In genomic region chrX:39898147-39898546, GRCh38 we compare ENCODE assay signal across 22 cellular contexts.
DNase-seq lines count a peak whose midpoint lies in the region; ATAC-seq and TF ChIP-seq lines count a peak whose summit lies in the region.
"Had no signal": no experiment of that assay in that cellular context is flagged by ENCODE, and none has a peak within 500 bp of the region (broad histone marks: within the 10 kb centered on the region; RNA-seq: fewer than 3 reads in every experiment).

No MANE protein-coding gene starts in this region.

- H3K27ac Mint-ChIP-seq in brain: peak overlapping the region in 3 of 5 experiments; percentile 77 to 93 (median 83)
- H3K27ac Mint-ChIP-seq: activated naive CD4-positive, alpha-beta T cell treated with anti-CD3 and anti-CD28 coated beads, Interleukin-2, amount 50 U/mL, for 24 hours; activated T-cell treated with anti-CD3 and anti-CD28 coated beads, Interleukin-2, amount 50 U/mL, for 24 hours; naive thymus-derived CD4-positive, alpha-beta T cell had no signal

- H3K36me3 ChIP-seq in mesenchymal stem cell (ENCODE audit: control insufficient read depth in 1 of 2, insufficient read depth in 2 of 2, low read depth in 1 of 2, low read length in 2 of 2) (no peaks in the 10 kb centered on the region), heart left ventricle (no peaks in the 10 kb centered on the region)
- H3K36me3 ChIP-seq: gastroesophageal sphincter, prostate gland had no signal

- H2AFZ ChIP-seq in mesenchymal stem cell (ENCODE audit: low read depth, low read length): no peak overlapping the region

- H3K79me1 ChIP-seq in mesenchymal stem cell (replicated peaks; ENCODE audit: low read length, poor library complexity, severe bottlenecking): no peaks in the 10 kb centered on the region

- no peak overlapping the region for H2BK120ac ChIP-seq in mesenchymal stem cell (ENCODE audit: low read depth, low read length)

- H3K27me3 Mint-ChIP-seq in brain: peaks cover 18% of the 10 kb centered on the region
- H3K27me3 Mint-ChIP-seq: activated naive CD4-positive, alpha-beta T cell treated with anti-CD3 and anti-CD28 coated beads, Interleukin-2, amount 50 U/mL, for 24 hours had no signal

- H3K18ac ChIP-seq in mesenchymal stem cell (ENCODE audit: low read depth in 1 of 2, low read length in 2 of 2): peak overlapping the region in 1 of 2 experiments; percentile 21

- H3K9ac ChIP-seq in mesenchymal stem cell (ENCODE audit: low read length): no peak overlapping the region

- intact Hi-C loops in right cardiac atrium (cut with DNase I) (no loop called here), Right ventricle myocardium superior (cut with DNase I) (no loop called here), heart left ventricle (cut with DNase I) (loop anchor here in 5 of 10 donors (5.0 to 10.0 kb wide), 6 partner anchors 63 to 267 kb away; partner anchors contain the start of gene BCOR (in 1 of the 5))

- H3K4me1 ChIP-seq in right cardiac atrium (ENCODE audit: control insufficient read depth, insufficient read depth, low read length) (peaks cover 8% of the 10 kb centered on the region), mesenchymal stem cell (ENCODE audit: control insufficient read depth, insufficient read depth, low read depth, low read length) (peaks cover 28% of the 10 kb centered on the region), heart left ventricle (peaks cover 0 to 38% (median 9%) of the 10 kb centered on the region in 12 donors)
- H3K4me1 ChIP-seq: prostate gland had no signal

- ATAC-seq in right cardiac atrium: no peak
- no peak for ATAC-seq in Right ventricle myocardium superior (ENCODE audit: poor library complexity)
- ATAC-seq in heart left ventricle: no peak
- ATAC-seq: naive thymus-derived CD4-positive, alpha-beta T cell had no signal

- no peak for TF ChIP-seq POLR2A in heart left ventricle (IDR thresholded peaks at IDR 0.05)

- H3K27ac ChIP-seq in right cardiac atrium (ENCODE audit: low read length) (peak overlapping the region; percentile 28), mesenchymal stem cell (ENCODE audit: low read length, poor library complexity, severe bottlenecking) (peak overlapping the region; percentile 77), heart left ventricle (peak overlapping the region in 2 of 12 donors; percentile 42 to 43)

- H3K36me3 Mint-ChIP-seq in brain: no peaks in the 10 kb centered on the region
- H3K36me3 Mint-ChIP-seq: activated naive CD4-positive, alpha-beta T cell treated with anti-CD3 and anti-CD28 coated beads, Interleukin-2, amount 50 U/mL, for 24 hours; CD14-positive monocyte; naive thymus-derived CD4-positive, alpha-beta T cell had no signal

- peak overlapping the region; percentile 35 for H2AK5ac ChIP-seq in mesenchymal stem cell (ENCODE audit: low read length, severe bottlenecking)

- no peak overlapping the region for H2BK12ac ChIP-seq in mesenchymal stem cell (ENCODE audit: low read length in 2 of 2)

- no peak overlapping the region for H2BK15ac ChIP-seq in mesenchymal stem cell (ENCODE audit: low read depth, poor library complexity, severe bottlenecking)

- H3K14ac ChIP-seq in mesenchymal stem cell (ENCODE audit: low read length in 2 of 2): no peak overlapping the region

- H3K9me3 ChIP-seq in right cardiac atrium (ENCODE audit: control insufficient read depth, low read length) (no peaks in the 10 kb centered on the region), mesenchymal stem cell (ENCODE audit: control insufficient read depth, low read length) (no peaks in the 10 kb centered on the region), heart left ventricle (no peaks in the 10 kb centered on the region)
- H3K9me3 ChIP-seq: gastroesophageal sphincter, prostate gland had no signal

- no peak for DNase-seq in right cardiac atrium
- no peak for DNase-seq in Right ventricle myocardium superior
- DNase-seq in mesenchymal stem cell: no peak
- DNase-seq in GOT3 (lab: John Stamatoyannopoulos, UW): no peak
- no peak for DNase-seq in NCI-H1417 (lab: John Stamatoyannopoulos, UW)
- no peak for DNase-seq in activated naive CD4-positive, alpha-beta T cell treated with Interleukin-2 at 50 U/mL for 16 hours
- no peak for DNase-seq in heart left ventricle
- DNase-seq: activated CD4-positive, alpha-beta T cell treated with anti-CD3 and anti-CD28 coated beads, Interleukin-2, amount 50 U/mL, for 4 hours; activated T-cell treated with anti-CD3 and anti-CD28 coated beads, Interleukin-2, amount 50 U/mL, for 24 hours; cortex of kidney; naive thymus-derived CD4-positive, alpha-beta T cell; NCI-H2171 treated with DMSO at 0.1 percent for 48 hours; NK-92 treated with Interleukin-12 subunit alpha and Interleukin-12 subunit beta, amount 100 ng/mL, for 24 hours; RPMI8226; stimulated activated CD8-positive, alpha-beta memory T cell treated with anti-CD3 and anti-CD28 coated beads, Interleukin-4, amount 100 ng/mL, for 48 hours; substantia nigra; T-helper 1 cell had no signal

- no peak overlapping the region for H2BK5ac ChIP-seq in mesenchymal stem cell (ENCODE audit: low read depth, low read length, poor library complexity, severe bottlenecking)

- peak overlapping the region in 1 of 2 experiments; percentile 11 for H3K4ac ChIP-seq in mesenchymal stem cell (ENCODE audit: low read depth in 1 of 2, low read length in 2 of 2)

- no peak overlapping the region for H3K4me2 ChIP-seq in mesenchymal stem cell (ENCODE audit: low read length, poor library complexity, severe bottlenecking)

- H3K23ac ChIP-seq in mesenchymal stem cell (ENCODE audit: low read length in 2 of 2): no peak overlapping the region

- peaks cover 79% of the 10 kb centered on the region for H3K4me1 Mint-ChIP-seq in brain

- H4K8ac ChIP-seq in mesenchymal stem cell (ENCODE audit: low read length): no peak overlapping the region

- TF ChIP-seq CTCF in brain (conservative IDR thresholded peaks at IDR 0.05): no peak
- TF ChIP-seq CTCF in heart left ventricle (IDR thresholded peaks at IDR 0.05): no peak

- H3K4me3 ChIP-seq in right cardiac atrium (ENCODE audit: low read length) (no peak overlapping the region), mesenchymal stem cell (ENCODE audit: insufficient read depth in 1 of 2, low read depth in 1 of 2, low read length in 2 of 2) (no peak overlapping the region), heart left ventricle (no peak overlapping the region)
- H3K4me3 ChIP-seq: gastroesophageal sphincter, prostate gland had no signal

- H4K91ac ChIP-seq in mesenchymal stem cell (ENCODE audit: low read length): no peak overlapping the region

- 90% methylated on average over 2 of the region's 2 CpGs for WGBS in right cardiac atrium
- 100% methylated on average over 1 of the region's 2 CpGs for WGBS in mesenchymal stem cell
- 82 to 96% (median 89%) methylated on average over 2 of the region's 2 CpGs for WGBS in heart left ventricle, 4 donors

- H3K9me3 Mint-ChIP-seq in brain: peaks cover 0 to 5% (median 0%) of the 10 kb centered on the region in 5 experiments
- H3K9me3 Mint-ChIP-seq: activated naive CD4-positive, alpha-beta T cell treated with anti-CD3 and anti-CD28 coated beads, Interleukin-2, amount 50 U/mL, for 24 hours; activated T-cell treated with anti-CD3 and anti-CD28 coated beads, Interleukin-2, amount 50 U/mL, for 24 hours had no signal

- H3K4me3 Mint-ChIP-seq in brain: no peak overlapping the region
- H3K4me3 Mint-ChIP-seq: activated naive CD4-positive, alpha-beta T cell treated with anti-CD3 and anti-CD28 coated beads, Interleukin-2, amount 50 U/mL, for 24 hours; activated T-cell treated with anti-CD3 and anti-CD28 coated beads, Interleukin-2, amount 50 U/mL, for 24 hours; naive thymus-derived CD4-positive, alpha-beta T cell had no signal

- H3K27me3 ChIP-seq in right cardiac atrium (ENCODE audit: control insufficient read depth, insufficient read depth) (no peaks in the 10 kb centered on the region), mesenchymal stem cell (ENCODE audit: control insufficient read depth in 1 of 2, insufficient read depth in 1 of 2, low read length in 2 of 2) (peaks cover 0 to 38% of the 10 kb centered on the region in 2 experiments), heart left ventricle (peaks cover 0 to 13% (median 0%) of the 10 kb centered on the region in 9 donors)
- H3K27me3 ChIP-seq: gastroesophageal sphincter had no signal
